ENCODE assay signal across 3 cellular contexts in the genomic region with DNA sequence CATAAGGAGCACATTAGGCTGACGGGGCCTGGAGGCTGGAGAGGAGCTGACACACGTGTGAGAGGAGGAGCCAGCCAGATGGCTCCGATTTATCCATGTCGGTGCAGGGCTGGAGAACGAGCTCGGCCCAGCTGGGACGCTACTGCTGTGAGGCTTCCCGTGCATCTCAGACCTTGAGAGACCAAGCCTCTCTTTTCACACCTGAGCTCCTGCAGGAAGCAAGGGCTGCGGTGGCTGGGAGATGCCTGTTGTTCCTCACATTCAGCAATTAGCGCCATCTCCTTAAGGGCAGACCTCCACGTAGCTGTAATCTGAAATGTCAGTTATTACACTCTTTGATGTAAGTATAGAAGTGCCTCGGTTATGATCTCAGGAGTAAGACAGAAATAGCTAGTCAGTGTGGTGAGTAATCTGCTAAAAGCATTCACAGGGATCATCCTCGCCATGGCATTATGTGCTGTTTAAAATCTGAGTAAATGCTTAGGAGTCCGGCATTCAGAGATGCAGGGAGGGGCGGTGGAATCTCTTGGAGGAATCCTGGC.
A peak's percentile ranks its signal among the peaks of the same experiment; 100 is the strongest.
TF ChIP-seq lines count a peak whose summit lies in the region.

No MANE protein-coding gene starts in this region.

TF ChIP-seq in GM23338, 12 proteins besides CTCF, POLR2A, EP300 and RAD21 (continues in another document):
- no peak for TF ChIP-seq REST (IDR thresholded peaks at IDR 0.05; ENCODE audit: unreplicated experiment)

TF ChIP-seq in SK-N-SH treated with all-trans-retinoic acid at 6 μM for 48 hours, 23 proteins besides CTCF, POLR2A, EP300 and RAD21:
- TF ChIP-seq, protein P1, sequence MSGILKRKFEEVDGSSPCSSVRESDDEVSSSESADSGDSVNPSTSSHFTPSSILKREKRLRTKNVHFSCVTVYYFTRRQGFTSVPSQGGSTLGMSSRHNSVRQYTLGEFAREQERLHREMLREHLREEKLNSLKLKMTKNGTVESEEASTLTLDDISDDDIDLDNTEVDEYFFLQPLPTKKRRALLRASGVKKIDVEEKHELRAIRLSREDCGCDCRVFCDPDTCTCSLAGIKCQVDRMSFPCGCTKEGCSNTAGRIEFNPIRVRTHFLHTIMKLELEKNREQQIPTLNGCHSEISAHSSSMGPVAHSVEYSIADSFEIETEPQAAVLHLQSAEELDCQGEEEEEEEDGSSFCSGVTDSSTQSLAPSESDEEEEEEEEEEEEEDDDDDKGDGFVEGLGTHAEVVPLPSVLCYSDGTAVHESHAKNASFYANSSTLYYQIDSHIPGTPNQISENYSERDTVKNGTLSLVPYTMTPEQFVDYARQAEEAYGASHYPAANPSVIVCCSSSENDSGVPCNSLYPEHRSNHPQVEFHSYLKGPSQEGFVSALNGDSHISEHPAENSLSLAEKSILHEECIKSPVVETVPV (CRISPR knock-in tag; IDR thresholded peaks at IDR 0.05) = no peak
- TF ChIP-seq TCF4 (CRISPR knock-in tag; IDR thresholded peaks at IDR 0.05; ENCODE audit: borderline replicate concordance) (peak; percentile 63; the same call in 1 of the 2 replicates), SNAI2 (CRISPR knock-in tag; IDR thresholded peaks at IDR 0.05) (no peak), ISL1 (CRISPR knock-in tag; IDR thresholded peaks at IDR 0.05) (peak; percentile 75), ZFP3 (CRISPR knock-in tag; IDR thresholded peaks at IDR 0.05) (peak; percentile 62; the same call in 1 of the 2 replicates), ZNF565 (CRISPR knock-in tag; conservative IDR thresholded peaks at IDR 0.05; ENCODE audit: low read depth) (no peak)
TF ChIP-seq in SK-N-SH treated with all-trans-retinoic acid at 6 μM for 48 hours: peak in this region for 3.

TF ChIP-seq in HepG2, 621 proteins besides CTCF, POLR2A, EP300 and RAD21 (continued from another document):
- TF ChIP-seq ZNF775 (CRISPR knock-in tag; IDR thresholded peaks at IDR 0.05; ENCODE audit: borderline replicate concordance) (no peak), JARID2 (CRISPR knock-in tag; IDR thresholded peaks at IDR 0.05; ENCODE audit: insufficient replicate concordance) (no peak), SMAD1 (CRISPR knock-in tag; IDR thresholded peaks at IDR 0.05; ENCODE audit: borderline replicate concordance, low read depth) (no peak), ARNTL (CRISPR knock-in tag; IDR thresholded peaks at IDR 0.05) (no peak), ZNF672 (CRISPR knock-in tag; IDR thresholded peaks at IDR 0.05) (no peak), BORCS8-MEF2B (CRISPR knock-in tag; IDR thresholded peaks at IDR 0.05) (no peak), TCF7 (IDR thresholded peaks at IDR 0.05; ENCODE audit: low read depth) (no peak), ZNF3 (CRISPR knock-in tag; IDR thresholded peaks at IDR 0.05) (no peak)
- TF ChIP-seq, protein P2, sequence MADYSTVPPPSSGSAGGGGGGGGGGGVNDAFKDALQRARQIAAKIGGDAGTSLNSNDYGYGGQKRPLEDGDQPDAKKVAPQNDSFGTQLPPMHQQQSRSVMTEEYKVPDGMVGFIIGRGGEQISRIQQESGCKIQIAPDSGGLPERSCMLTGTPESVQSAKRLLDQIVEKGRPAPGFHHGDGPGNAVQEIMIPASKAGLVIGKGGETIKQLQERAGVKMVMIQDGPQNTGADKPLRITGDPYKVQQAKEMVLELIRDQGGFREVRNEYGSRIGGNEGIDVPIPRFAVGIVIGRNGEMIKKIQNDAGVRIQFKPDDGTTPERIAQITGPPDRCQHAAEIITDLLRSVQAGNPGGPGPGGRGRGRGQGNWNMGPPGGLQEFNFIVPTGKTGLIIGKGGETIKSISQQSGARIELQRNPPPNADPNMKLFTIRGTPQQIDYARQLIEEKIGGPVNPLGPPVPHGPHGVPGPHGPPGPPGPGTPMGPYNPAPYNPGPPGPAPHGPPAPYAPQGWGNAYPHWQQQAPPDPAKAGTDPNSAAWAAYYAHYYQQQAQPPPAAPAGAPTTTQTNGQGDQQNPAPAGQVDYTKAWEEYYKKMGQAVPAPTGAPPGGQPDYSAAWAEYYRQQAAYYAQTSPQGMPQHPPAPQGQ (CRISPR knock-in tag; IDR thresholded peaks at IDR 0.05; ENCODE audit: borderline replicate concordance) = no peak
TF ChIP-seq in HepG2: peak in this region for 0.
